In the genomic region with DNA sequence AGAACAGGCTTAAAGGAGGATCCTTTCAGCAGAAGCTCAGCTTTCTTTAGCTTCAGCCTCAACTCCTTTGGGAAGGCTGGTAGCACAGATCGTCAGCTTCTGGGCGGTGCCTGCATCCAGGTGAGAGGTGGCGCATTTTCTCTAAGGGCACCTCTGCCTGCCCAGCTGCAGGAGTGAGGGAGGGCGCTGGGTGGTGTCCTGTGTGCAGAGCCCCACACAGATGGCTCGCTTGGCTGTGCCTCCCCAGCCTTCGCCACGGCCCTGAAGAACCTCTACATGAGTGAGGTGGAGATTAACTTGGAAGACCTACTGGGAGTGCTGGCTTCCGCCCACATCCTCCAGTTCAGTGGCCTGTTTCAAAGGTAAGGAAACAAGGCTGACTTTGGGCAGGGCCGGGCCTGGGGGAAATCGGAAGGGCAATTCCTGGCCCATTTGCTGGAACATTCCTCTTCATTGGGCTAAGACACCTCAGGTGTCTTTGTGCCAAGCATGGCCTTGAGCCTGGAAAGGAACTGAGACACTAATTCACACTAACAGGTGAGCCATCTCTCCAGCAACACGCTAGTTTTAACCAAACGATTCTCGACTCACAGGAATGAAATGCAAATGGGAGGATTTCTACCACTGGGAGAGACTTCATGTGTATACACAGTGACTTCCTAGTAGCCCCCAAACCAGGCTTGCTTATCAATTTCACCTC, we compare ENCODE assay signal across 27 cellular contexts. TPM values are rescaled to one million over a fixed set of nuclear protein-coding genes. Genes with fewer than 3 reads are reported as not detected.
A peak's percentile ranks its signal among the peaks of the same experiment; 100 is the strongest.
DNase-seq lines count a peak whose midpoint lies in the region; ATAC-seq and TF ChIP-seq lines count a peak whose summit lies in the region.
"Had no signal": no experiment of that assay in that cellular context is flagged by ENCODE, and none has a peak within 500 bp of the region (broad histone marks: within the 10 kb centered on the region; RNA-seq: fewer than 3 reads in every experiment).

No MANE protein-coding gene starts in this region.

- H3K4me3 ChIP-seq in sigmoid colon, result no peak overlapping the region

- TF ChIP-seq EP300 in sigmoid colon (IDR thresholded peaks at IDR 0.05), result no peak

- no peaks in the 10 kb centered on the region for H3K9me3 ChIP-seq in sigmoid colon

- no peaks in the 10 kb centered on the region for H3K27me3 ChIP-seq in sigmoid colon

- no peak for TF ChIP-seq CTCF in sigmoid colon (IDR thresholded peaks at IDR 0.05)

- ATAC-seq in HG03571 (IDR thresholded peaks at IDR 0.05; ENCODE audit: unreplicated experiment) (no peak), left cardiac atrium (no peak), GM18511 (IDR thresholded peaks at IDR 0.05; ENCODE audit: unreplicated experiment) (no peak)
- ATAC-seq: HCT116 had no signal

- DNase-seq in HT-29 (ENCODE audit: low spot score), result peak; percentile 91
- peak; percentile 32 for DNase-seq in islet precursor cell
- peak; percentile 46 for DNase-seq in sigmoid colon
- no peak for DNase-seq in left cardiac atrium
- DNase-seq in NCI-H2227 (lab: John Stamatoyannopoulos, UW; ENCODE audit: unreplicated experiment), result no peak
- DNase-seq: C1 segment of cervical spinal cord; CD4-positive, alpha-beta memory T cell; COR-L47; DMS53; NCI-H1048; NCI-H1417 treated with DMSO at 0.1 percent for 48 hours; NCI-H187; NCI-H2081 treated with DMSO at 0.1 percent for 48 hours; NCI-H2171 treated with DMSO at 0.1 percent for 48 hours; NCI-H446; NCI-H524 treated with DMSO at 0.1 percent for 48 hours; NCI-H774; SHP77 had no signal

- WGBS in sigmoid colon, 2 donors, result 86 to 93% methylated on average over 13 of the region's 13 CpGs

- no peak for TF ChIP-seq POLR2A in sigmoid colon (IDR thresholded peaks at IDR 0.05)

- intact Hi-C loops in sigmoid colon (cut with DNase I) (no loop called here), left cardiac atrium (cut with DNase I) (loop anchor here (10.0 kb wide), 2 partner anchors 274 to 414 kb away; partner anchors contain the start of gene DMBT1 (in 1 of the 2))

- H3K27ac ChIP-seq in sigmoid colon, result no peak overlapping the region
- H3K27ac ChIP-seq: HL-60 had no signal

- H3K4me1 ChIP-seq in sigmoid colon, result peaks cover 0 to 25% (median 23%) of the 10 kb centered on the region in 4 donors

- H3K36me3 ChIP-seq in sigmoid colon, result no peaks in the 10 kb centered on the region

RNA-seq across cellular contexts. Expression of gene BTBD16, which starts 19.9 kb away (rescaled TPM):
- total RNA-seq in HT-29 (2014; rRNA removed; shearing (Covaris generic)), result 4.0 and 4.7 TPM in 2 replicates
- total RNA-seq in sigmoid colon (under 1 TPM in 2 of 4 donors, not detected in 2; 0.54 to 0.55 TPM), left cardiac atrium (under 1 TPM in 1 of 2 donors, not detected in 1; 0.37 TPM)
- polyA plus RNA-seq in sigmoid colon, result under 1 TPM in 1 of 3 donors, not detected in 2; 0.12 TPM
- total RNA-seq: CD4-positive, alpha-beta memory T cell; Daoy; G401; H4; SK-MEL-5 had no signal
- polyA plus RNA-seq: AG04450 had no signal

Comparison
In these comparisons a context has a peak if more than half of its experiments do, and no peak if none do; other contexts are left out.
1. DNase-seq: peak in HT-29 (single experiment), islet precursor cell (single experiment) and sigmoid colon (single experiment); none in left cardiac atrium (single experiment) and NCI-H2227 (single experiment).